ENCODE assay signal across 1 cellular context in genomic region chr7:100015232-100016208, GRCh38.
A peak's percentile ranks its signal among the peaks of the same experiment; 100 is the strongest.
TF ChIP-seq lines count a peak whose summit lies in the region.

TSS of gene ZKSCAN1 (plus strand) at chr7:100015596. CDS start at chr7:100023507, 7,911 bp downstream.

TF ChIP-seq in A549, 52 proteins besides CTCF, POLR2A, EP300 and RAD21 (continued from another document):
- TF ChIP-seq, protein P1, sequence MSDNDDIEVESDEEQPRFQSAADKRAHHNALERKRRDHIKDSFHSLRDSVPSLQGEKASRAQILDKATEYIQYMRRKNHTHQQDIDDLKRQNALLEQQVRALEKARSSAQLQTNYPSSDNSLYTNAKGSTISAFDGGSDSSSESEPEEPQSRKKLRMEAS (IDR thresholded peaks at IDR 0.05) = peak; percentile 80
- TF ChIP-seq TP53 (CRISPR knock-in tag; IDR thresholded peaks at IDR 0.05) (no peak), HOXB13 (CRISPR knock-in tag; IDR thresholded peaks at IDR 0.05; ENCODE audit: low read depth) (no peak), RNF2 (IDR thresholded peaks at IDR 0.05; ENCODE audit: borderline replicate concordance, low read depth) (no peak), CBX2 (IDR thresholded peaks at IDR 0.05; ENCODE audit: borderline replicate concordance, low read depth) (no peak), HOXB5 (CRISPR knock-in tag; IDR thresholded peaks at IDR 0.05) (no peak), MYC (IDR thresholded peaks at IDR 0.05; ENCODE audit: borderline replicate concordance, low read length) (no peak; the same call in 1 of the 2 replicates), BCL3 (IDR thresholded peaks at IDR 0.05) (peak; percentile 69; the same call in 2 of the 3 replicates), NR3C1 (IDR thresholded peaks at IDR 0.05) (no peak), SMC3 (IDR thresholded peaks at IDR 0.05) (no peak), TFCP2L1 (CRISPR knock-in tag; IDR thresholded peaks at IDR 0.05) (0 out of 2 replicates have a peak, but pooled peaks have one; percentile 31), ZFP36 (IDR thresholded peaks at IDR 0.05; ENCODE audit: borderline replicate concordance, partially characterized antibody) (no peak), E2F6 (IDR thresholded peaks at IDR 0.05; ENCODE audit: borderline replicate concordance, low read depth) (no peak), KDM1A (IDR thresholded peaks at IDR 0.05; ENCODE audit: low read depth) (no peak), SREBF2 (IDR thresholded peaks at IDR 0.05) (no peak), CEBPB (IDR thresholded peaks at IDR 0.05) (no peak), ATOH8 (CRISPR knock-in tag; IDR thresholded peaks at IDR 0.05; ENCODE audit: low read depth) (no peak), JUNB (IDR thresholded peaks at IDR 0.05) (peak; percentile 32; the same call in 1 of the 2 replicates), PBX3 (IDR thresholded peaks at IDR 0.05) (no peak), ZC3H11A (IDR thresholded peaks at IDR 0.05) (no peak), ZNF302 (CRISPR knock-in tag; IDR thresholded peaks at IDR 0.05) (no peak), ZSCAN20 (CRISPR knock-in tag; IDR thresholded peaks at IDR 0.05) (no peak), RFX5 (IDR thresholded peaks at IDR 0.05) (no peak), GATA3 (IDR thresholded peaks at IDR 0.05; ENCODE audit: borderline replicate concordance) (no peak), HDAC2 (IDR thresholded peaks at IDR 0.05) (no peak), HES2 (IDR thresholded peaks at IDR 0.05) (no peak), PHF8 (IDR thresholded peaks at IDR 0.05; ENCODE audit: borderline replicate concordance, low read depth) (no peak; the same call in 1 of the 2 replicates), HEYL (CRISPR knock-in tag; IDR thresholded peaks at IDR 0.05) (no peak), BHLHE40 (IDR thresholded peaks at IDR 0.05; ENCODE audit: low read depth, low read length) (no peak), FOSB (CRISPR knock-in tag; IDR thresholded peaks at IDR 0.05) (no peak), CHD2 (IDR thresholded peaks at IDR 0.05; ENCODE audit: low read length, partially characterized antibody) (no peak), MAFK (IDR thresholded peaks at IDR 0.05; ENCODE audit: partially characterized antibody) (no peak), USF2 (IDR thresholded peaks at IDR 0.05) (no peak), CBX8 (IDR thresholded peaks at IDR 0.05) (no peak)
